ENCODE assay signal across 1 cellular context in genomic region chr20:44850272-44850671, GRCh38.
TF ChIP-seq lines count a peak whose summit lies in the region.

No MANE protein-coding gene starts in this region.

TF ChIP-seq in WTC11, 78 proteins besides CTCF, POLR2A, EP300 and RAD21 (continued from another document):
- TF ChIP-seq ARID4B (CRISPR knock-in tag; IDR thresholded peaks at IDR 0.05; ENCODE audit: borderline replicate concordance) (no peak), ZNF416 (CRISPR knock-in tag; IDR thresholded peaks at IDR 0.05) (no peak), CREB1 (CRISPR knock-in tag; IDR thresholded peaks at IDR 0.05) (no peak), E2F4 (CRISPR knock-in tag; IDR thresholded peaks at IDR 0.05; ENCODE audit: borderline replicate concordance, low read depth) (no peak), CDX4 (CRISPR knock-in tag; IDR thresholded peaks at IDR 0.05; ENCODE audit: borderline replicate concordance) (no peak), ZNF512 (CRISPR knock-in tag; IDR thresholded peaks at IDR 0.05; ENCODE audit: borderline replicate concordance) (no peak), NFE2L1 (CRISPR knock-in tag; IDR thresholded peaks at IDR 0.05) (no peak), FOXJ3 (CRISPR knock-in tag; IDR thresholded peaks at IDR 0.05; ENCODE audit: borderline replicate concordance) (no peak), JAZF1 (CRISPR knock-in tag; IDR thresholded peaks at IDR 0.05) (no peak), ZNF532 (CRISPR knock-in tag; IDR thresholded peaks at IDR 0.05; ENCODE audit: borderline replicate concordance) (no peak), KAT7 (CRISPR knock-in tag; IDR thresholded peaks at IDR 0.05; ENCODE audit: borderline replicate concordance) (no peak), FOXK1 (CRISPR knock-in tag; IDR thresholded peaks at IDR 0.05) (no peak), ZNF263 (CRISPR knock-in tag; IDR thresholded peaks at IDR 0.05; ENCODE audit: low read depth) (no peak), SP1 (CRISPR knock-in tag; conservative IDR thresholded peaks at IDR 0.05) (no peak), TCF7 (CRISPR knock-in tag; IDR thresholded peaks at IDR 0.05; ENCODE audit: low read depth) (no peak), NR1H2 (CRISPR knock-in tag; IDR thresholded peaks at IDR 0.05) (no peak), ZNF425 (CRISPR knock-in tag; conservative IDR thresholded peaks at IDR 0.05) (no peak)
